ENCODE assay signal across 9 cellular contexts in the genomic region with DNA sequence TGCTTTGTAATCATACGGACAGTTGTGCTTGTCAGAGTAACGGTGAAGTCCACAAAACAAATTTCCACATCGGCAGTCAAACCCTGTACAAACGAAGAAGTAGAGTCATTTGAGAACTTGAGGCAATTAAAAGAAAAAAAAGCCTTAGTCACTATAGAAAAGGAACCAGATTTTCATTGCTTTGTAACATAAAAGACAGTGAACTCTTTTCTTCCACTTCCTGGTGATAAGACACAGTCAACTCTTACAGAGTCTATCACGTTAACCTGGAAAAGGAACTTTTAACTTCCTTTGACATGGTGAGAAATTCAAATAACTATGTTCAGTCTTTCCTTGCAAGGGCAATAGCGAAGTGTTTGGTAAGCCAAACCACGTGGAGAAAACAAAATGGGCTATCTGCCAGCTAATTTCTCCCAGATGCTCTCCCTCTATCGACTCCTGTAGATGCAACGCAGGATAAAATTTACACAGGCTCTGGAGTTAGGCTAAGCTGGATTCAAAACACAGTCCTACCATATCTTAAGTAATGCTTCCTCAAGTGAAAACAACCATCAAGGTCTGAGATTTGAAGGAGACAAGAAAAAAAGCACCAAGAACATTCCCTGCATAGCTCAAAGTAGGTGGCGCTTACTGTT. TPM values are rescaled to one million over a fixed set of nuclear protein-coding genes. Genes with fewer than 3 reads are reported as not detected.
DNase-seq lines count a peak whose midpoint lies in the region; ATAC-seq and TF ChIP-seq lines count a peak whose summit lies in the region.
"Had no signal": no experiment of that assay in that cellular context is flagged by ENCODE, and none has a peak within 500 bp of the region (broad histone marks: within the 10 kb centered on the region; RNA-seq: fewer than 3 reads in every experiment).

No MANE protein-coding gene starts in this region.

- H3K4me1 Mint-ChIP-seq in CD4-positive, alpha-beta T cell (ENCODE audit: low read depth) = peaks cover 66% of the 10 kb centered on the region
- H3K4me1 Mint-ChIP-seq in natural killer cell = peaks cover 54 to 71% of the 10 kb centered on the region in 2 donors

- no peaks in the 10 kb centered on the region for H3K9me3 ChIP-seq in CD4-positive, alpha-beta T cell (ENCODE audit: control insufficient read depth, low read length)
- H3K9me3 ChIP-seq: thoracic aorta had no signal

- intact Hi-C loops in CD4-positive, alpha-beta T cell (cut with DNase I, micrococcal nuclease) = loop anchor here in 1 of 2 experiments (10.0 kb wide), 1 partner anchor 809 kb away; no protein-coding TSS in a partner anchor
- intact Hi-C loops in dorsolateral prefrontal cortex (cut with DNase I) (loop anchor here in 1 of 2 donors (10.0 kb wide), 1 partner anchor 469 kb away; no protein-coding TSS in a partner anchor), natural killer cell (cut with micrococcal nuclease) (no loop called here)

- no peaks in the 10 kb centered on the region for H3K9me3 Mint-ChIP-seq in CD4-positive, alpha-beta T cell
- no peaks in the 10 kb centered on the region for H3K9me3 Mint-ChIP-seq in natural killer cell

- peak overlapping the region in 9 of 59 donors; percentile 2 to 90 (median 8) for H3K4me3 ChIP-seq in dorsolateral prefrontal cortex
- H3K4me3 ChIP-seq: thoracic aorta had no signal

- POLR2A ChIA-PET in CD4-positive, alpha-beta T cell (lab: Charles Lee) = interaction anchor here (1.3 to 1.5 kb wide), 2 partner anchors 9 to 10 kb away, joined by 5 to 6 read pairs; a partner anchor contains a TSS

- no peak overlapping the region for H3K4me3 Mint-ChIP-seq in CD4-positive, alpha-beta T cell
- peak overlapping the region; percentile 47 for H3K4me3 Mint-ChIP-seq in natural killer cell

- ATAC-seq in CD4-positive, alpha-beta T cell (ENCODE audit: poor library complexity) = no peak
- peak in 1 of 3 donors; percentile 20 for ATAC-seq in natural killer cell
- no peak for ATAC-seq in HG02759 (IDR thresholded peaks at IDR 0.05; ENCODE audit: unreplicated experiment)
- no peak for ATAC-seq in HG02571 (IDR thresholded peaks at IDR 0.05; ENCODE audit: unreplicated experiment)
- ATAC-seq in GM21723 (IDR thresholded peaks at IDR 0.05; ENCODE audit: unreplicated experiment) = no peak

- no peak overlapping the region for H3K27ac ChIP-seq in CD4-positive, alpha-beta T cell (ENCODE audit: low read depth, low read length)
- peak overlapping the region in 39 of 59 donors; percentile 6 to 100 (median 41) for H3K27ac ChIP-seq in dorsolateral prefrontal cortex
- H3K27ac ChIP-seq: thoracic aorta had no signal

- H3K36me3 Mint-ChIP-seq in CD4-positive, alpha-beta T cell (ENCODE audit: low read depth) = peaks cover 92% of the 10 kb centered on the region
- peaks cover 16% of the 10 kb centered on the region for H3K36me3 Mint-ChIP-seq in natural killer cell

- no peak for DNase-seq in CD4-positive, alpha-beta T cell
- DNase-seq in NOMO-1 treated with dmso at 0.1 percent for 144 hours (lab: John Stamatoyannopoulos, UW; ENCODE audit: unreplicated experiment) = peak; percentile 22
- DNase-seq in dorsolateral prefrontal cortex = peak in 1 of 10 donors; percentile 30
- no peak for DNase-seq in natural killer cell
- no peak for DNase-seq in HuH-7.5 (ENCODE audit: low spot score)

- peak overlapping the region; percentile 63 for H3K27ac Mint-ChIP-seq in CD4-positive, alpha-beta T cell
- H3K27ac Mint-ChIP-seq in natural killer cell = peak overlapping the region; percentile 63 to 86

- TF ChIP-seq CTCF in CD4-positive, alpha-beta T cell (IDR thresholded peaks at IDR 0.05) = no peak
- TF ChIP-seq CTCF in dorsolateral prefrontal cortex (IDR thresholded peaks at IDR 0.05 in 54 of 56, conservative IDR thresholded peaks at IDR 0.05 in 2 of 56; ENCODE audit: low read depth in 1 of 56, partially characterized antibody in 56 of 56) (peak in 1 of 56 donors; percentile 18), natural killer cell (IDR thresholded peaks at IDR 0.05) (no peak)

- CTCF ChIA-PET in CD4-positive, alpha-beta T cell (lab: Charles Lee) = interaction anchor here (0.6 kb wide), 1 partner anchor 50 kb away, joined by 3 read pairs; no protein-coding TSS in a partner anchor

- H3K27me3 ChIP-seq in CD4-positive, alpha-beta T cell (ENCODE audit: control insufficient read depth, insufficient read depth, low read length) = no peaks in the 10 kb centered on the region
- no peaks in the 10 kb centered on the region for H3K27me3 ChIP-seq in dorsolateral prefrontal cortex

- no peaks in the 10 kb centered on the region for H3K27me3 Mint-ChIP-seq in CD4-positive, alpha-beta T cell
- no peaks in the 10 kb centered on the region for H3K27me3 Mint-ChIP-seq in natural killer cell (ENCODE audit: low read depth in 2 of 2)

RNA-seq across cellular contexts. Expression of a gene that starts 8.9 kb away (rescaled TPM):
- total RNA-seq in CD4-positive, alpha-beta T cell = 100 to 1,000 TPM; 368 TPM
- 100 to 1,000 TPM; 156 to 388 (median 286) TPM for total RNA-seq in dorsolateral prefrontal cortex
- 100 to 1,000 TPM; 307 to 450 (median 318) TPM for total RNA-seq in natural killer cell
